In the genomic region with DNA sequence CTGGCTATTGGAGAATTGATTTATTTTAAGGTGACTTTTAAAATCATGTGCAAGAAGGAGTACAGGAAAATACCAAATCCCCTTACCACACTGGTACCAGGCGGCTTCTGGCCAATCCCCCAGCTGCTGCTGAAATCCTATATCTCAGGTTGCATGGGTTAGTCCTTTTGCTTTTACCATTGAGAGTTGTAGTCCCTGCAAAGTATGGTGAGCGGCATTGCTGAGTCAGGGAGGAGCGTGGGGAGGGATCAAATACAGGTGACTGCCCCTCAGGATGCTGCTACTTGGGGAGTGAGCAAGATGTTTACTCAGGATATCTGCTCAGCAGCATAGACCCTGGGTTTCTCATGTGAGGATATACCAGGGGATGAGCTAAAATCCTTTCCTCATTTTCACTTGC, we compare ENCODE assay signal across 29 cellular contexts.
"Had no signal": no experiment of that assay in that cellular context is flagged by ENCODE, and none has a peak within 500 bp of the region (broad histone marks: within the 10 kb centered on the region; RNA-seq: fewer than 3 reads in every experiment).

No MANE protein-coding gene starts in this region.

- H3K9ac ChIP-seq: neural progenitor cell, parathyroid adenoma had no signal

- H3K4me3 Mint-ChIP-seq: naive thymus-derived CD4-positive, alpha-beta T cell; nephron; neural progenitor cell; stimulated activated effector memory CD8-positive, alpha-beta T cell treated with anti-CD3 and anti-CD28 coated beads, Interleukin-12 subunit alpha, Interleukin-12 subunit beta, amount 100 ng/mL, for 72 hours had no signal

- H2AFZ ChIP-seq: hepatocyte, neural progenitor cell, parathyroid adenoma had no signal

- ATAC-seq: foreskin keratinocyte; gastroesophageal sphincter; heart left ventricle; left lung; naive thymus-derived CD4-positive, alpha-beta T cell; sciatic nerve; stimulated activated effector memory CD8-positive, alpha-beta T cell treated with anti-CD3 and anti-CD28 coated beads, Interleukin-12 subunit alpha, Interleukin-12 subunit beta, amount 100 ng/mL, for 72 hours had no signal

- H3K9me3 ChIP-seq: prostate gland, testis had no signal

- H3K4me1 Mint-ChIP-seq: naive thymus-derived CD4-positive, alpha-beta T cell; neural progenitor cell; stimulated activated effector memory CD8-positive, alpha-beta T cell treated with anti-CD3 and anti-CD28 coated beads, Interleukin-12 subunit alpha, Interleukin-12 subunit beta, amount 100 ng/mL, for 72 hours had no signal

- H3K79me2 ChIP-seq: hepatocyte, parathyroid adenoma had no signal

- H3K4me1 ChIP-seq: esophagus muscularis mucosa, foreskin keratinocyte, gastroesophageal sphincter, heart left ventricle, left lung, neural progenitor cell, parathyroid adenoma, prostate gland, right atrium auricular region, stomach, testis, tibial artery, upper lobe of left lung had no signal

- H3K27me3 Mint-ChIP-seq: naive thymus-derived CD4-positive, alpha-beta T cell had no signal

- H3K27ac ChIP-seq: coronary artery, esophagus muscularis mucosa, foreskin keratinocyte, gastroesophageal sphincter, heart left ventricle, hepatocyte, left lung, neural progenitor cell, parathyroid adenoma, prostate gland, right atrium auricular region, stomach, testis, tibial artery, upper lobe of left lung had no signal

- H3K36me3 Mint-ChIP-seq: neural progenitor cell; stimulated activated effector memory CD8-positive, alpha-beta T cell treated with anti-CD3 and anti-CD28 coated beads, Interleukin-12 subunit alpha, Interleukin-12 subunit beta, amount 100 ng/mL, for 72 hours had no signal

- H3K4me2 ChIP-seq: hepatocyte, neural progenitor cell, smooth muscle cell had no signal

- H3K36me3 ChIP-seq: esophagus muscularis mucosa, gastroesophageal sphincter, heart left ventricle, left lung, neural progenitor cell, prostate gland, right atrium auricular region, stomach, tibial artery, upper lobe of left lung had no signal

- H3K27ac Mint-ChIP-seq: naive thymus-derived CD4-positive, alpha-beta T cell; nephron; neural progenitor cell; stimulated activated effector memory CD8-positive, alpha-beta T cell treated with anti-CD3 and anti-CD28 coated beads, Interleukin-12 subunit alpha, Interleukin-12 subunit beta, amount 100 ng/mL, for 72 hours had no signal

- H3K27me3 ChIP-seq: esophagus muscularis mucosa, foreskin keratinocyte, gastroesophageal sphincter, heart left ventricle, hepatocyte, left lung, neural progenitor cell, right atrium auricular region, stomach, testis, tibial artery, upper lobe of left lung had no signal

- H3K4me3 ChIP-seq: coronary artery, esophagus muscularis mucosa, gastroesophageal sphincter, heart left ventricle, hepatocyte, left lung, neural progenitor cell, prostate gland, right atrium auricular region, smooth muscle cell, stomach, testis, tibial artery, upper lobe of left lung had no signal

- DNase-seq: dermis blood vessel endothelial cell; effector memory CD4-positive, alpha-beta T cell; foreskin keratinocyte; heart left ventricle; kidney; left lung; mesenchymal stem cell; midbrain; naive thymus-derived CD4-positive, alpha-beta T cell; stimulated activated CD4-positive, alpha-beta T cell treated with anti-CD3 and anti-CD28 coated beads, Interleukin-12 subunit alpha, Interleukin-12 subunit beta, amount 100 ng/mL, for 4 hours; stimulated activated CD4-positive, alpha-beta T cell treated with anti-CD3 and anti-CD28 coated beads, Interleukin-1b, Interleukin-23, amount 100 ng/mL, for 48 hours; stimulated activated CD4-positive, alpha-beta T cell treated with anti-CD3 and anti-CD28 coated beads, Interleukin-4, amount 100 ng/mL, for 24 hours; stimulated activated naive CD4-positive, alpha-beta T cell treated with Interleukin-2 at 50 U/mL for 16 hours; stomach; testis; tibial artery; upper lobe of left lung had no signal
